In the genomic region with DNA sequence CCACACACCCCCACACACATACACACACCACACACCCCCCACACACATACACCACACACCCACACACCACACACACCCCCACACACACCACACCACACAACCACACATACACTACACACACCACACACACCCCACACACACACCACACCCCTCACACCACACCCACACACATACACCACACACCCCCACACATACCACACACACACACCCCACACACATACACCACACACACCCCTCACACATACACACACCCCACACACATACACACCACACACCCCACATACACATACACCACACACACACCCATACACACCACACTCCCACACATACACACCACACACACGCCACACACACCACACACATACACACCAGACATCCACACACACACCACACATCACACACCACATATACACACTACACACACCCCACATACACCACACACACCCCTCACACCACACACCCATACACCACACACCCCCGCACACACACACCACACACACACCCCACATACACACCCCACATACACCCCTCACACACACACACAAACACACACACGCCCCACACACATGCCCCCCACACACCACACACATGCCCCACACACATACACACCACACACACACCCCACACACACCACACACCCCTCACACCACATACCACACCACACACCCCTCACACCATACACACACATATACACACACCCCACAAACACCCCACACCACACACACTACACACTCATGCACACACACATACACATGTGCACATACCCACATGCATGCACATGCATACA, we compare ENCODE assay signal across 1 cellular context.
TF ChIP-seq lines count a peak whose summit lies in the region.

No MANE protein-coding gene starts in this region.

TF ChIP-seq in HEK293, 187 proteins besides CTCF, POLR2A, EP300 and RAD21 (continued from another document):
- TF ChIP-seq, protein P1, sequence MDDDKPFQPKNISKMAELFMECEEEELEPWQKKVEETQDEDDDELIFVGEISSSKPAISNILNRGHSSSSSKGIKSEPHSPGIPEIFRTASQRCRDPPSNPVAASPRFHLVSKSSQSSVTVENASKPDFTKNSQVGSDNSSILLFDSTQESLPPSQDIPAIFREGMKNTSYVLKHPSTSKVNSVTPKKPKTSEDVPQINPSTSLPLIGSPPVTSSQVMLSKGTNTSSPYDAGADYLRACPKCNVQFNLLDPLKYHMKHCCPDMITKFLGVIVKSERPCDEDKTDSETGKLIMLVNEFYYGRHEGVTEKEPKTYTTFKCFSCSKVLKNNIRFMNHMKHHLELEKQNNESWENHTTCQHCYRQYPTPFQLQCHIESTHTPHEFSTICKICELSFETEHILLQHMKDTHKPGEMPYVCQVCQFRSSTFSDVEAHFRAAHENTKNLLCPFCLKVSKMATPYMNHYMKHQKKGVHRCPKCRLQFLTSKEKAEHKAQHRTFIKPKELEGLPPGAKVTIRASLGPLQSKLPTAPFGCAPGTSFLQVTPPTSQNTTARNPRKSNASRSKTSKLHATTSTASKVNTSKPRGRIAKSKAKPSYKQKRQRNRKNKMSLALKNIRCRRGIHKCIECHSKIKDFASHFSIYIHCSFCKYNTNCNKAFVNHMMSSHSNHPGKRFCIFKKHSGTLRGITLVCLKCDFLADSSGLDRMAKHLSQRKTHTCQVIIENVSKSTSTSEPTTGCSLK (tag by site-specific recombination; IDR thresholded peaks at IDR 0.05): no peak
- TF ChIP-seq, protein P2, sequence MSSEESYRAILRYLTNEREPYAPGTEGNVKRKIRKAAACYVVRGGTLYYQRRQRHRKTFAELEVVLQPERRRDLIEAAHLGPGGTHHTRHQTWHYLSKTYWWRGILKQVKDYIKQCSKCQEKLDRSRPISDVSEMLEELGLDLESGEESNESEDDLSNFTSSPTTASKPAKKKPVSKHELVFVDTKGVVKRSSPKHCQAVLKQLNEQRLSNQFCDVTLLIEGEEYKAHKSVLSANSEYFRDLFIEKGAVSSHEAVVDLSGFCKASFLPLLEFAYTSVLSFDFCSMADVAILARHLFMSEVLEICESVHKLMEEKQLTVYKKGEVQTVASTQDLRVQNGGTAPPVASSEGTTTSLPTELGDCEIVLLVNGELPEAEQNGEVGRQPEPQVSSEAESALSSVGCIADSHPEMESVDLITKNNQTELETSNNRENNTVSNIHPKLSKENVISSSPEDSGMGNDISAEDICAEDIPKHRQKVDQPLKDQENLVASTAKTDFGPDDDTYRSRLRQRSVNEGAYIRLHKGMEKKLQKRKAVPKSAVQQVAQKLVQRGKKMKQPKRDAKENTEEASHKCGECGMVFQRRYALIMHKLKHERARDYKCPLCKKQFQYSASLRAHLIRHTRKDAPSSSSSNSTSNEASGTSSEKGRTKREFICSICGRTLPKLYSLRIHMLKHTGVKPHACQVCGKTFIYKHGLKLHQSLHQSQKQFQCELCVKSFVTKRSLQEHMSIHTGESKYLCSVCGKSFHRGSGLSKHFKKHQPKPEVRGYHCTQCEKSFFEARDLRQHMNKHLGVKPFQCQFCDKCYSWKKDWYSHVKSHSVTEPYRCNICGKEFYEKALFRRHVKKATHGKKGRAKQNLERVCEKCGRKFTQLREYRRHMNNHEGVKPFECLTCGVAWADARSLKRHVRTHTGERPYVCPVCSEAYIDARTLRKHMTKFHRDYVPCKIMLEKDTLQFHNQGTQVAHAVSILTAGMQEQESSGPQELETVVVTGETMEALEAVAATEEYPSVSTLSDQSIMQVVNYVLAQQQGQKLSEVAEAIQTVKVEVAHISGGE (tag by site-specific recombination; conservative IDR thresholded peaks at IDR 0.05; ENCODE audit: low read depth): no peak
- TF ChIP-seq, protein P3, sequence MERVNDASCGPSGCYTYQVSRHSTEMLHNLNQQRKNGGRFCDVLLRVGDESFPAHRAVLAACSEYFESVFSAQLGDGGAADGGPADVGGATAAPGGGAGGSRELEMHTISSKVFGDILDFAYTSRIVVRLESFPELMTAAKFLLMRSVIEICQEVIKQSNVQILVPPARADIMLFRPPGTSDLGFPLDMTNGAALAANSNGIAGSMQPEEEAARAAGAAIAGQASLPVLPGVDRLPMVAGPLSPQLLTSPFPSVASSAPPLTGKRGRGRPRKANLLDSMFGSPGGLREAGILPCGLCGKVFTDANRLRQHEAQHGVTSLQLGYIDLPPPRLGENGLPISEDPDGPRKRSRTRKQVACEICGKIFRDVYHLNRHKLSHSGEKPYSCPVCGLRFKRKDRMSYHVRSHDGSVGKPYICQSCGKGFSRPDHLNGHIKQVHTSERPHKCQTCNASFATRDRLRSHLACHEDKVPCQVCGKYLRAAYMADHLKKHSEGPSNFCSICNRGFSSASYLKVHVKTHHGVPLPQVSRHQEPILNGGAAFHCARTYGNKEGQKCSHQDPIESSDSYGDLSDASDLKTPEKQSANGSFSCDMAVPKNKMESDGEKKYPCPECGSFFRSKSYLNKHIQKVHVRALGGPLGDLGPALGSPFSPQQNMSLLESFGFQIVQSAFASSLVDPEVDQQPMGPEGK (tag by site-specific recombination; IDR thresholded peaks at IDR 0.05): peak; percentile 44
- TF ChIP-seq ZBTB7A (tag by site-specific recombination; IDR thresholded peaks at IDR 0.05; ENCODE audit: low read depth) (0 out of 2 replicates have a peak, but pooled peaks have one; percentile 51), ZNF248 (tag by site-specific recombination; IDR thresholded peaks at IDR 0.05) (peak; percentile 77; the same call in 1 of the 2 replicates), ZNF311 (tag by site-specific recombination; IDR thresholded peaks at IDR 0.05; ENCODE audit: borderline replicate concordance) (0 out of 2 replicates have a peak, but pooled peaks have one; percentile 27), ZNF473 (tag by site-specific recombination; IDR thresholded peaks at IDR 0.05) (0 out of 2 replicates have a peak, but pooled peaks have one; percentile 27), ZNF514 (tag by site-specific recombination; IDR thresholded peaks at IDR 0.05) (0 out of 2 replicates have a peak, but pooled peaks have one; percentile 29), ZNF776 (tag by site-specific recombination; IDR thresholded peaks at IDR 0.05; ENCODE audit: borderline replicate concordance) (peak; percentile 34; the same call in 1 of the 2 replicates), EGR2 (tag by site-specific recombination; IDR thresholded peaks at IDR 0.05; ENCODE audit: low read depth) (peak; percentile 97), GLIS2 (tag by site-specific recombination; IDR thresholded peaks at IDR 0.05) (no peak), KLF9 (tag by site-specific recombination; IDR thresholded peaks at IDR 0.05; ENCODE audit: low read depth) (peak; percentile 85), KLF8 (tag by site-specific recombination; IDR thresholded peaks at IDR 0.05) (peak; percentile 63; the same call in 1 of the 2 replicates), ZNF544 (tag by site-specific recombination; IDR thresholded peaks at IDR 0.05) (peak; percentile 36; the same call in 1 of the 2 replicates), ZNF530 (tag by site-specific recombination; IDR thresholded peaks at IDR 0.05; ENCODE audit: low read depth) (0 out of 2 replicates have a peak, but pooled peaks have one; percentile 14), ZNF239 (tag by site-specific recombination; IDR thresholded peaks at IDR 0.05) (0 out of 2 replicates have a peak, but pooled peaks have one; percentile 17), SCRT1 (tag by site-specific recombination; IDR thresholded peaks at IDR 0.05; ENCODE audit: borderline replicate concordance) (no peak), ZNF112 (tag by site-specific recombination; IDR thresholded peaks at IDR 0.05) (peak; percentile 34; the same call in 1 of the 2 replicates), ZFHX2 (tag by site-specific recombination; conservative IDR thresholded peaks at IDR 0.05) (peak; percentile 94), ZNF621 (tag by site-specific recombination; IDR thresholded peaks at IDR 0.05) (peak; percentile 5; the same call in 1 of the 2 replicates), ZNF302 (tag by site-specific recombination; IDR thresholded peaks at IDR 0.05; ENCODE audit: low read depth) (0 out of 2 replicates have a peak, but pooled peaks have one; percentile 28)
- TF ChIP-seq, protein P4, sequence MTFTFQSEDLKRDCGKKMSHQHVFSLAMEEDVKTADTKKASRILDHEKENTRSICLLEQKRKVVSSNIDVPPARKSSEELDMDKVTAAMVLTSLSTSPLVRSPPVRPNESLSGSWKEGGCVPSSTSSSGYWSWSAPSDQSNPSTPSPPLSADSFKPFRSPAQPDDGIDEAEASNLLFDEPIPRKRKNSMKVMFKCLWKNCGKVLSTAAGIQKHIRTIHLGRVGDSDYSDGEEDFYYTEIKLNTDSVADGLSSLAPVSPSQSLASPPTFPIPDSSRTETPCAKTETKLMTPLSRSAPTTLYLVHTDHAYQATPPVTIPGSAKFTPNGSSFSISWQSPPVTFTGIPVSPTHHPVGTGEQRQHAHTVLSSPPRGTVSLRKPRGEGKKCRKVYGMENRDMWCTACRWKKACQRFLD (tag by site-specific recombination; IDR thresholded peaks at IDR 0.05): peak; percentile 18; the same call in 1 of the 2 replicates
- TF ChIP-seq, protein P5, sequence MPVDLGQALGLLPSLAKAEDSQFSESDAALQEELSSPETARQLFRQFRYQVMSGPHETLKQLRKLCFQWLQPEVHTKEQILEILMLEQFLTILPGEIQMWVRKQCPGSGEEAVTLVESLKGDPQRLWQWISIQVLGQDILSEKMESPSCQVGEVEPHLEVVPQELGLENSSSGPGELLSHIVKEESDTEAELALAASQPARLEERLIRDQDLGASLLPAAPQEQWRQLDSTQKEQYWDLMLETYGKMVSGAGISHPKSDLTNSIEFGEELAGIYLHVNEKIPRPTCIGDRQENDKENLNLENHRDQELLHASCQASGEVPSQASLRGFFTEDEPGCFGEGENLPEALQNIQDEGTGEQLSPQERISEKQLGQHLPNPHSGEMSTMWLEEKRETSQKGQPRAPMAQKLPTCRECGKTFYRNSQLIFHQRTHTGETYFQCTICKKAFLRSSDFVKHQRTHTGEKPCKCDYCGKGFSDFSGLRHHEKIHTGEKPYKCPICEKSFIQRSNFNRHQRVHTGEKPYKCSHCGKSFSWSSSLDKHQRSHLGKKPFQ (tag by site-specific recombination; IDR thresholded peaks at IDR 0.05): peak; percentile 91
- TF ChIP-seq, protein P6, sequence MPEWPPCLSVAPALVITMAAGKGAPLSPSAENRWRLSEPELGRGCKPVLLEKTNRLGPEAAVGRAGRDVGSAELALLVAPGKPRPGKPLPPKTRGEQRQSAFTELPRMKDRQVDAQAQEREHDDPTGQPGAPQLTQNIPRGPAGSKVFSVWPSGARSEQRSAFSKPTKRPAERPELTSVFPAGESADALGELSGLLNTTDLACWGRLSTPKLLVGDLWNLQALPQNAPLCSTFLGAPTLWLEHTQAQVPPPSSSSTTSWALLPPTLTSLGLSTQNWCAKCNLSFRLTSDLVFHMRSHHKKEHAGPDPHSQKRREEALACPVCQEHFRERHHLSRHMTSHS (tag by site-specific recombination; IDR thresholded peaks at IDR 0.05): 0 out of 2 replicates have a peak, but pooled peaks have one; percentile 26
- TF ChIP-seq, protein P7, sequence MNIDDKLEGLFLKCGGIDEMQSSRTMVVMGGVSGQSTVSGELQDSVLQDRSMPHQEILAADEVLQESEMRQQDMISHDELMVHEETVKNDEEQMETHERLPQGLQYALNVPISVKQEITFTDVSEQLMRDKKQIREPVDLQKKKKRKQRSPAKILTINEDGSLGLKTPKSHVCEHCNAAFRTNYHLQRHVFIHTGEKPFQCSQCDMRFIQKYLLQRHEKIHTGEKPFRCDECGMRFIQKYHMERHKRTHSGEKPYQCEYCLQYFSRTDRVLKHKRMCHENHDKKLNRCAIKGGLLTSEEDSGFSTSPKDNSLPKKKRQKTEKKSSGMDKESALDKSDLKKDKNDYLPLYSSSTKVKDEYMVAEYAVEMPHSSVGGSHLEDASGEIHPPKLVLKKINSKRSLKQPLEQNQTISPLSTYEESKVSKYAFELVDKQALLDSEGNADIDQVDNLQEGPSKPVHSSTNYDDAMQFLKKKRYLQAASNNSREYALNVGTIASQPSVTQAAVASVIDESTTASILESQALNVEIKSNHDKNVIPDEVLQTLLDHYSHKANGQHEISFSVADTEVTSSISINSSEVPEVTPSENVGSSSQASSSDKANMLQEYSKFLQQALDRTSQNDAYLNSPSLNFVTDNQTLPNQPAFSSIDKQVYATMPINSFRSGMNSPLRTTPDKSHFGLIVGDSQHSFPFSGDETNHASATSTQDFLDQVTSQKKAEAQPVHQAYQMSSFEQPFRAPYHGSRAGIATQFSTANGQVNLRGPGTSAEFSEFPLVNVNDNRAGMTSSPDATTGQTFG (tag by site-specific recombination; IDR thresholded peaks at IDR 0.05; ENCODE audit: borderline replicate concordance): peak; percentile 30; the same call in 1 of the 2 replicates
- TF ChIP-seq, protein P8, sequence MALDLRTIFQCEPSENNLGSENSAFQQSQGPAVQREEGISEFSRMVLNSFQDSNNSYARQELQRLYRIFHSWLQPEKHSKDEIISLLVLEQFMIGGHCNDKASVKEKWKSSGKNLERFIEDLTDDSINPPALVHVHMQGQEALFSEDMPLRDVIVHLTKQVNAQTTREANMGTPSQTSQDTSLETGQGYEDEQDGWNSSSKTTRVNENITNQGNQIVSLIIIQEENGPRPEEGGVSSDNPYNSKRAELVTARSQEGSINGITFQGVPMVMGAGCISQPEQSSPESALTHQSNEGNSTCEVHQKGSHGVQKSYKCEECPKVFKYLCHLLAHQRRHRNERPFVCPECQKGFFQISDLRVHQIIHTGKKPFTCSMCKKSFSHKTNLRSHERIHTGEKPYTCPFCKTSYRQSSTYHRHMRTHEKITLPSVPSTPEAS (tag by site-specific recombination; IDR thresholded peaks at IDR 0.05): peak; percentile 97
- TF ChIP-seq, protein P9, sequence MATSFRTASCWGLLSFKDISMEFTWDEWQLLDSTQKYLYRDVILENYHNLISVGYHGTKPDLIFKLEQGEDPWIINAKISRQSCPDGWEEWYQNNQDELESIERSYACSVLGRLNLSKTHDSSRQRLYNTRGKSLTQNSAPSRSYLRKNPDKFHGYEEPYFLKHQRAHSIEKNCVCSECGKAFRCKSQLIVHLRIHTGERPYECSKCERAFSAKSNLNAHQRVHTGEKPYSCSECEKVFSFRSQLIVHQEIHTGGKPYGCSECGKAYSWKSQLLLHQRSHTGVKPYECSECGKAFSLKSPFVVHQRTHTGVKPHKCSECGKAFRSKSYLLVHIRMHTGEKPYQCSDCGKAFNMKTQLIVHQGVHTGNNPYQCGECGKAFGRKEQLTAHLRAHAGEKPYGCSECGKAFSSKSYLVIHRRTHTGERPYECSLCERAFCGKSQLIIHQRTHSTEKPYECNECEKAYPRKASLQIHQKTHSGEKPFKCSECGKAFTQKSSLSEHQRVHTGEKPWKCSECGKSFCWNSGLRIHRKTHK (tag by site-specific recombination; IDR thresholded peaks at IDR 0.05): no peak
